ENCODE assay signal across 31 cellular contexts in genomic region chr20:35715611-35716010, GRCh38. TPM values are rescaled to one million over a fixed set of nuclear protein-coding genes. Genes with fewer than 3 reads are reported as not detected.
DNase-seq lines count a peak whose midpoint lies in the region; ATAC-seq, FAIRE-seq and TF ChIP-seq lines count a peak whose summit lies in the region.
"Had no signal": no experiment of that assay in that cellular context is flagged by ENCODE, and none has a peak within 500 bp of the region (broad histone marks: within the 10 kb centered on the region; RNA-seq: fewer than 3 reads in every experiment).

No MANE protein-coding gene starts in this region.

- H4K20me1 ChIP-seq in endothelial cell of umbilical vein (replicated peaks; ENCODE audit: control insufficient read depth, extremely low read depth, insufficient read depth, low read length) = peaks cover 14% of the 10 kb centered on the region

- no peak for ATAC-seq in stimulated activated effector memory CD8-positive, alpha-beta T cell treated with anti-CD3 and anti-CD28 coated beads, Interleukin-12 subunit alpha, Interleukin-12 subunit beta, amount 100 ng/mL, for 72 hours
- ATAC-seq in GM19467 (IDR thresholded peaks at IDR 0.05; ENCODE audit: unreplicated experiment) = no peak
- ATAC-seq in GM21786 (IDR thresholded peaks at IDR 0.05; ENCODE audit: unreplicated experiment) = no peak
- no peak for ATAC-seq in HG02678 (IDR thresholded peaks at IDR 0.05; ENCODE audit: unreplicated experiment)
- ATAC-seq: A549, left cardiac atrium had no signal

- no peaks in the 10 kb centered on the region for H3K4me1 ChIP-seq in endothelial cell of umbilical vein (ENCODE audit: control insufficient read depth, extremely low read depth, insufficient read depth, low read length)

- DNase-seq in activated effector memory CD4-positive, alpha-beta T cell treated with anti-CD3 and anti-CD28 coated beads, Interleukin-2, amount 50 U/mL, for 16 hours = peak; percentile 53
- DNase-seq in activated effector memory CD4-positive, alpha-beta T cell treated with Interleukin-2 at 50 U/mL for 16 hours = no peak
- no peak for DNase-seq in HFFc6
- DNase-seq in endothelial cell of umbilical vein (ENCODE audit: low read depth, low spot score) = no peak
- DNase-seq in stimulated activated effector memory CD8-positive, alpha-beta T cell treated with anti-CD3 and anti-CD28 coated beads, Interleukin-12 subunit alpha, Interleukin-12 subunit beta, amount 100 ng/mL, for 72 hours (ENCODE audit: low spot score in 2 of 2) = no peak
- DNase-seq: activated CD4-positive, CD25-positive, alpha-beta regulatory T cell treated with anti-CD3 and anti-CD28 coated beads, Interleukin-2, amount 50 U/mL, for 72 hours; activated naive CD8-positive, alpha-beta T cell treated with anti-CD3 and anti-CD28 coated beads, Interleukin-2, amount 10 ng/mL, durations not matched to agents 7 days and 5 days; AML-193; DMS153; esophagus squamous epithelium; foreskin melanocyte; HCEC 1CT; left cardiac atrium; mammary epithelial cell; MV-4-11; NCI-H1436 treated with DMSO at 0.1 percent for 48 hours; NCI-H446 treated with DMSO at 0.1 percent for 48 hours; T-helper 1 cell had no signal

- CTCF ChIA-PET in endothelial cell of umbilical vein (lab: Charles Lee) = interaction anchor here (1.4 to 1.8 kb wide), 3 partner anchors 8 to 169 kb away, joined by 3 to 5 read pairs (median 4); no protein-coding TSS in a partner anchor

- TF ChIP-seq CTCF in HFFc6 (IDR thresholded peaks at IDR 0.05) (no peak), endothelial cell of umbilical vein (IDR thresholded peaks at IDR 0.05; ENCODE audit: extremely low read depth in 1 of 2, insufficient read depth in 1 of 2, low read depth in 1 of 2, low read length in 2 of 2) (no peak)

- BruUV-seq in endothelial cell of umbilical vein (replicated peaks; lab: Mats Ljungman, UMichigan) = no TSS peak

- H3K4me3 ChIP-seq in endothelial cell of umbilical vein (replicated peaks in 1 of 3; ENCODE audit: insufficient read depth in 1 of 3, low read depth in 1 of 3, low read length in 3 of 3) = no peak overlapping the region
- H3K4me3 ChIP-seq: A549, esophagus squamous epithelium, hepatocyte, tibial nerve had no signal

- POLR2A ChIA-PET in endothelial cell of umbilical vein (lab: Charles Lee) = interaction anchor here (0.8 kb wide), 1 partner anchor 26 kb away, joined by 3 read pairs; the partner anchor contains the start of gene RBM39

- peaks cover 9% of the 10 kb centered on the region for H3K27me3 Mint-ChIP-seq in HFFc6 (ENCODE audit: insufficient read depth)
- H3K27me3 Mint-ChIP-seq: activated naive CD8-positive, alpha-beta T cell treated with anti-CD3 and anti-CD28 coated beads, Interleukin-2, amount 10 ng/mL, durations not matched to agents 7 days and 5 days; dendritic cell treated with granulocyte-macrophage colony-stimulating factor and Interleukin-4, amounts not matched to agents 40 ng/mL and 50 ng/mL, for 4 days had no signal

- H3K9me3 Mint-ChIP-seq in HFFc6 = no peaks in the 10 kb centered on the region
- no peaks in the 10 kb centered on the region for H3K9me3 Mint-ChIP-seq in stimulated activated effector memory CD8-positive, alpha-beta T cell treated with anti-CD3 and anti-CD28 coated beads, Interleukin-12 subunit alpha, Interleukin-12 subunit beta, amount 100 ng/mL, for 72 hours
- H3K9me3 Mint-ChIP-seq: activated naive CD8-positive, alpha-beta T cell treated with anti-CD3 and anti-CD28 coated beads, Interleukin-2, amount 10 ng/mL, durations not matched to agents 7 days and 5 days; CD8-positive, alpha-beta memory T cell; dendritic cell treated with granulocyte-macrophage colony-stimulating factor and Interleukin-4, amounts not matched to agents 40 ng/mL and 50 ng/mL, for 4 days; neural crest cell had no signal

- peaks cover 83% of the 10 kb centered on the region for H3K79me2 ChIP-seq in endothelial cell of umbilical vein (ENCODE audit: control insufficient read depth, insufficient read depth, low read length)

- no peak for TF ChIP-seq POLR2A in endothelial cell of umbilical vein (IDR thresholded peaks at IDR 0.05; ENCODE audit: low read depth, low read length)

- H3K4me3 Mint-ChIP-seq in HFFc6 = peak overlapping the region; percentile 39; the same call in 1 of the 2 replicates
- H3K4me3 Mint-ChIP-seq in stimulated activated effector memory CD8-positive, alpha-beta T cell treated with anti-CD3 and anti-CD28 coated beads, Interleukin-12 subunit alpha, Interleukin-12 subunit beta, amount 100 ng/mL, for 72 hours = no peak overlapping the region
- H3K4me3 Mint-ChIP-seq: activated naive CD8-positive, alpha-beta T cell treated with anti-CD3 and anti-CD28 coated beads, Interleukin-2, amount 10 ng/mL, durations not matched to agents 7 days and 5 days; dendritic cell treated with granulocyte-macrophage colony-stimulating factor and Interleukin-4, amounts not matched to agents 40 ng/mL and 50 ng/mL, for 4 days; neural crest cell had no signal

- peaks cover 40 to 57% of the 10 kb centered on the region in 2 experiments for H3K36me3 ChIP-seq in endothelial cell of umbilical vein (ENCODE audit: control insufficient read depth in 2 of 2, extremely low read depth in 1 of 2, insufficient read depth in 2 of 2, low read length in 2 of 2)

- peaks cover 61% of the 10 kb centered on the region for H3K36me3 Mint-ChIP-seq in HFFc6 (ENCODE audit: low read depth)
- H3K36me3 Mint-ChIP-seq in stimulated activated effector memory CD8-positive, alpha-beta T cell treated with anti-CD3 and anti-CD28 coated beads, Interleukin-12 subunit alpha, Interleukin-12 subunit beta, amount 100 ng/mL, for 72 hours = peaks cover 100% of the 10 kb centered on the region

- H3K27ac ChIP-seq in endothelial cell of umbilical vein (ENCODE audit: insufficient read depth, low read depth, low read length) = no peak overlapping the region
- H3K27ac ChIP-seq: A549, esophagus squamous epithelium, hepatocyte, KMS-11, tibial nerve had no signal

- no peaks in the 10 kb centered on the region for H3K27me3 ChIP-seq in endothelial cell of umbilical vein (ENCODE audit: control insufficient read depth in 2 of 2, insufficient read depth in 2 of 2, low read length in 2 of 2)
- H3K27me3 ChIP-seq: esophagus squamous epithelium, hepatocyte, tibial nerve had no signal

- no peaks in the 10 kb centered on the region for H3K9me1 ChIP-seq in endothelial cell of umbilical vein (replicated peaks; ENCODE audit: control insufficient read depth, extremely low read depth, insufficient read depth, low read length)

- no peak overlapping the region for H3K4me2 ChIP-seq in endothelial cell of umbilical vein (ENCODE audit: insufficient read depth, low read length)
- H3K4me2 ChIP-seq: A549, hepatocyte, KMS-11 had no signal

- intact Hi-C loops in endothelial cell of umbilical vein (cut with micrococcal nuclease) = no loop called here

- dilution Hi-C loops in endothelial cell of umbilical vein (cut with MboI; ENCODE audit: extremely low pct_ligation_motif_present, low sequenced_read_pairs) = no loop called here

- H3K9me3 ChIP-seq in endothelial cell of umbilical vein (replicated peaks; ENCODE audit: control insufficient read depth, insufficient read depth, low read length) = no peaks in the 10 kb centered on the region
- H3K9me3 ChIP-seq: A549, esophagus squamous epithelium, tibial nerve had no signal

- peaks cover 40% of the 10 kb centered on the region for H3K4me1 Mint-ChIP-seq in HFFc6 (ENCODE audit: low read depth)
- peaks cover 52% of the 10 kb centered on the region for H3K4me1 Mint-ChIP-seq in stimulated activated effector memory CD8-positive, alpha-beta T cell treated with anti-CD3 and anti-CD28 coated beads, Interleukin-12 subunit alpha, Interleukin-12 subunit beta, amount 100 ng/mL, for 72 hours

- no peak for FAIRE-seq in endothelial cell of umbilical vein (lab: Jason Lieb, UNC)
- FAIRE-seq: A549, astrocyte, HTR-8/SVneo, TTC549 had no signal

- H3K9ac ChIP-seq in endothelial cell of umbilical vein (replicated peaks; ENCODE audit: extremely low read depth, insufficient read depth, low read length) = no peak overlapping the region
- H3K9ac ChIP-seq: KMS-11 had no signal

- no peak overlapping the region for H2AFZ ChIP-seq in endothelial cell of umbilical vein (ENCODE audit: low read depth, low read length)
- H2AFZ ChIP-seq: hepatocyte had no signal

- H3K27ac Mint-ChIP-seq in HFFc6 = peak overlapping the region; percentile 62
- peak overlapping the region; percentile 76 for H3K27ac Mint-ChIP-seq in stimulated activated effector memory CD8-positive, alpha-beta T cell treated with anti-CD3 and anti-CD28 coated beads, Interleukin-12 subunit alpha, Interleukin-12 subunit beta, amount 100 ng/mL, for 72 hours
- H3K27ac Mint-ChIP-seq: activated naive CD8-positive, alpha-beta T cell treated with anti-CD3 and anti-CD28 coated beads, Interleukin-2, amount 10 ng/mL, durations not matched to agents 7 days and 5 days; dendritic cell treated with granulocyte-macrophage colony-stimulating factor and Interleukin-4, amounts not matched to agents 40 ng/mL and 50 ng/mL, for 4 days had no signal

RNA-seq across cellular contexts. Expression of gene ROMO1, which starts 16.4 kb away (rescaled TPM):
- 100 to 1,000 TPM; 158 to 236 (median 195) TPM for total RNA-seq in HFFc6 (2021; fragmentation: NEBNext Ultra II Directional; extraction: Animal tissue kit (Norgen Biotek cat#: 25700))
- 169 and 174 TPM in 2 replicates for total RNA-seq in endothelial cell of umbilical vein
- 845 and 1,099 TPM in 2 replicates for polyA plus RNA-seq in endothelial cell of umbilical vein
- 690 and 833 TPM in 2 replicates for polyA plus RNA-seq in endothelial cell of umbilical vein (2011; cell fraction: cytosol; rRNA removed)
- 165 and 175 TPM in 2 replicates for polyA plus RNA-seq in endothelial cell of umbilical vein (2011; cell fraction: nucleus; rRNA removed)
- polyA plus RNA-seq in endothelial cell of umbilical vein (2012) = 286 and 288 TPM in 2 replicates
- 52.6 and 65.2 TPM in 2 replicates for polyA minus RNA-seq in endothelial cell of umbilical vein
- polyA minus RNA-seq in endothelial cell of umbilical vein (2011; cell fraction: cytosol; rRNA and poly(A)+ RNA removed) = 112 TPM
- polyA minus RNA-seq in endothelial cell of umbilical vein (2011; cell fraction: nucleus; rRNA and poly(A)+ RNA removed) = 7.5 and 22.1 TPM in 2 replicates

RNA-seq across cellular contexts. Expression of gene NFS1, which starts 16.5 kb away (rescaled TPM):
- total RNA-seq in HFFc6 (2021; fragmentation: NEBNext Ultra II Directional; extraction: Animal tissue kit (Norgen Biotek cat#: 25700)) = 10 to 100 TPM; 28.6 to 40.6 (median 34.6) TPM
- 24.0 and 25.1 TPM in 2 replicates for total RNA-seq in endothelial cell of umbilical vein
- polyA plus RNA-seq in endothelial cell of umbilical vein = 28.4 and 36.5 TPM in 2 replicates
- 27.0 and 32.3 TPM in 2 replicates for polyA plus RNA-seq in endothelial cell of umbilical vein (2011; cell fraction: cytosol; rRNA removed)
- 36.6 and 50.5 TPM in 2 replicates for polyA plus RNA-seq in endothelial cell of umbilical vein (2011; cell fraction: nucleus; rRNA removed)
- polyA plus RNA-seq in endothelial cell of umbilical vein (2012) = 27.7 and 29.1 TPM in 2 replicates
- 21.1 and 28.2 TPM in 2 replicates for polyA minus RNA-seq in endothelial cell of umbilical vein
- polyA minus RNA-seq in endothelial cell of umbilical vein (2011; cell fraction: cytosol; rRNA and poly(A)+ RNA removed) = 50.7 TPM
- polyA minus RNA-seq in endothelial cell of umbilical vein (2011; cell fraction: nucleus; rRNA and poly(A)+ RNA removed) = 11.0 and 19.1 TPM in 2 replicates

RNA-seq across cellular contexts. Expression of gene RBM39, which starts 26.4 kb away (rescaled TPM):
- total RNA-seq in HFFc6 (2021; fragmentation: NEBNext Ultra II Directional; extraction: Animal tissue kit (Norgen Biotek cat#: 25700)) = 100 to 1,000 TPM; 162 to 198 (median 185) TPM
- 291 and 309 TPM in 2 replicates for total RNA-seq in endothelial cell of umbilical vein
- polyA plus RNA-seq in endothelial cell of umbilical vein = 76.2 and 106 TPM in 2 replicates
- polyA plus RNA-seq in endothelial cell of umbilical vein (2011; cell fraction: cytosol; rRNA removed) = 49.7 and 60.3 TPM in 2 replicates
- polyA plus RNA-seq in endothelial cell of umbilical vein (2011; cell fraction: nucleus; rRNA removed) = 591 and 691 TPM in 2 replicates
- polyA plus RNA-seq in endothelial cell of umbilical vein (2012) = 214 and 237 TPM in 2 replicates
- 196 and 257 TPM in 2 replicates for polyA minus RNA-seq in endothelial cell of umbilical vein
- 80.7 TPM for polyA minus RNA-seq in endothelial cell of umbilical vein (2011; cell fraction: cytosol; rRNA and poly(A)+ RNA removed)
- polyA minus RNA-seq in endothelial cell of umbilical vein (2011; cell fraction: nucleus; rRNA and poly(A)+ RNA removed) = 449 and 536 TPM in 2 replicates

RNA-seq across cellular contexts. Expression of gene CPNE1, which starts 50.9 kb away (rescaled TPM):
- 100 to 1,000 TPM; 200 to 230 (median 213) TPM for total RNA-seq in HFFc6 (2021; fragmentation: NEBNext Ultra II Directional; extraction: Animal tissue kit (Norgen Biotek cat#: 25700))
- total RNA-seq in endothelial cell of umbilical vein = 239 and 244 TPM in 2 replicates
- 316 and 368 TPM in 2 replicates for polyA plus RNA-seq in endothelial cell of umbilical vein
- 163 and 198 TPM in 2 replicates for polyA plus RNA-seq in endothelial cell of umbilical vein (2011; cell fraction: cytosol; rRNA removed)
- polyA plus RNA-seq in endothelial cell of umbilical vein (2011; cell fraction: nucleus; rRNA removed) = 494 and 508 TPM in 2 replicates
- 149 and 157 TPM in 2 replicates for polyA plus RNA-seq in endothelial cell of umbilical vein (2012)
- polyA minus RNA-seq in endothelial cell of umbilical vein = 228 and 246 TPM in 2 replicates
- 196 TPM for polyA minus RNA-seq in endothelial cell of umbilical vein (2011; cell fraction: cytosol; rRNA and poly(A)+ RNA removed)
- polyA minus RNA-seq in endothelial cell of umbilical vein (2011; cell fraction: nucleus; rRNA and poly(A)+ RNA removed) = 128 and 147 TPM in 2 replicates

RNA-seq across cellular contexts. Expression of gene RBM12, which starts 50.9 kb away (rescaled TPM):
- total RNA-seq in HFFc6 (2021; fragmentation: NEBNext Ultra II Directional; extraction: Animal tissue kit (Norgen Biotek cat#: 25700)) = 10 to 100 TPM; 61.5 to 85.3 (median 78.7) TPM
- total RNA-seq in endothelial cell of umbilical vein = 98.0 and 105 TPM in 2 replicates
- 120 and 121 TPM in 2 replicates for polyA plus RNA-seq in endothelial cell of umbilical vein
- polyA plus RNA-seq in endothelial cell of umbilical vein (2011; cell fraction: cytosol; rRNA removed) = 55.0 and 62.6 TPM in 2 replicates
- 104 and 125 TPM in 2 replicates for polyA plus RNA-seq in endothelial cell of umbilical vein (2011; cell fraction: nucleus; rRNA removed)
- polyA plus RNA-seq in endothelial cell of umbilical vein (2012) = 62.3 and 68.2 TPM in 2 replicates
- 334 and 392 TPM in 2 replicates for polyA minus RNA-seq in endothelial cell of umbilical vein
- polyA minus RNA-seq in endothelial cell of umbilical vein (2011; cell fraction: cytosol; rRNA and poly(A)+ RNA removed) = 75.2 TPM
- 129 and 133 TPM in 2 replicates for polyA minus RNA-seq in endothelial cell of umbilical vein (2011; cell fraction: nucleus; rRNA and poly(A)+ RNA removed)
